Comparison of ENCODE assay signal across 8 cellular contexts in the genomic region with DNA sequence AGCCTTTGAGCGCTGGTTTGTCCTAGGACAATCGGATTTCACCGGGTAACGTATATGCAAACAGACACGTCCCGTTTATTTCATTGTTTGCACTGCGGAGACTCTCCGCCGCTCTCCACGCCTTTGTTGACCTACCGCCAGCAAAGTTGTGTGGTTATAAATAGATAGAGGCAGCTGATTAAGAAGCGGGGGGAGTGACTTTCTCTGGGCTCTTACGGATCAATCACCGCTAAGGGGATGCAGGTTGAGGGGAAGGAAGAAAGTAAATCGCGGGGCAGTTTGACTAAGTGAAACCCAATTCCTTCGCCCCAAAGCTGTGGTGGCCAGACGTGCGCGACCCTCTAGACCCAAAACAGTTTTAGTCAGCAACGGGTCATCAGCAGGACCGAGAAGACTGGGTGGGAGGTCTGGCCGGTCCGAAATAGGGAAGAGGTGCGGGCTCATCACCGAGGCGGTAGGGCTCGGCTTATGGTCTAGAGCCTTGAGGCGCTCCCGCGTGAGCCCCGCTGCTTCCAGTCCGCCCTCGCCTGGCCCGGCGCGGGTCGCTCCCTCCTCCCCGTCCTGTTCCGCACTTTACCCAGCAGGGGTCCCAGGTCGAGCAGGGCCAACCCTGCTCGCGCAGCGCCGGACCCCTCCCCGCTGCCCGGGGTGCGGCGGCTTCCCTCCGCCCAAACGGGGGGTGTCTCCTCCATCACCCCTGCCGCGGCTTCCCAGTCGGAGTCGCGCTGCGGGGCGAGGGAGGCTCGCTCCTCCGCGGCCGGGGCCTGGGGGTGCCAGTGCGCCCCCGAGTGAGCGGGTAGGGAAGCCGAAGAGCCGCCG.
DNase-seq lines count a peak whose midpoint lies in the region; ATAC-seq, FAIRE-seq and TF ChIP-seq lines count a peak whose summit lies in the region.

No MANE protein-coding gene starts in this region.

- TF ChIP-seq CTCF in HepG2 (CRISPR knock-in tag; IDR thresholded peaks at IDR 0.05) (no peak), suprapubic skin (IDR thresholded peaks at IDR 0.05) (no peak)

- H3K4me3 ChIP-seq in HepG2 (replicated peaks in 1 of 3; ENCODE audit: insufficient read depth in 1 of 3, low read depth in 2 of 3, low read length in 3 of 3) (peak overlapping the region; percentile 12 to 69 (median 35); a peak in 4 of 6 replicates), suprapubic skin (peak overlapping the region; percentile 62)

- no peaks in the 10 kb centered on the region for H3K9me3 Mint-ChIP-seq in activated T-cell treated with anti-CD3 and anti-CD28 coated beads, Interleukin-2, amount 50 U/mL, for 4 hours
- no peaks in the 10 kb centered on the region for H3K9me3 Mint-ChIP-seq in central memory CD8-positive, alpha-beta T cell

- BruUV-seq in HepG2 (replicated peaks; lab: Mats Ljungman, UMichigan): no TSS peak

- peaks cover 14% of the 10 kb centered on the region for H3K4me1 Mint-ChIP-seq in activated T-cell treated with anti-CD3 and anti-CD28 coated beads, Interleukin-2, amount 50 U/mL, for 4 hours (ENCODE audit: low read depth)
- peaks cover 6% of the 10 kb centered on the region for H3K4me1 Mint-ChIP-seq in central memory CD8-positive, alpha-beta T cell

- H3K27me3 Mint-ChIP-seq in activated T-cell treated with anti-CD3 and anti-CD28 coated beads, Interleukin-2, amount 50 U/mL, for 4 hours (ENCODE audit: low read depth): peaks cover 52% of the 10 kb centered on the region
- peaks cover 33% of the 10 kb centered on the region for H3K27me3 Mint-ChIP-seq in central memory CD8-positive, alpha-beta T cell

- H3K27me3 ChIP-seq in HepG2 (ENCODE audit: control insufficient read depth in 1 of 2, insufficient read depth in 2 of 2, low read length in 2 of 2) (peaks cover 7 to 40% of the 10 kb centered on the region in 2 experiments), suprapubic skin (peaks cover 97% of the 10 kb centered on the region)

- H2AFZ ChIP-seq in HepG2 (ENCODE audit: low read length): no peak overlapping the region

- H3K36me3 Mint-ChIP-seq in activated T-cell treated with anti-CD3 and anti-CD28 coated beads, Interleukin-2, amount 50 U/mL, for 4 hours (ENCODE audit: insufficient read depth): no peaks in the 10 kb centered on the region
- H3K36me3 Mint-ChIP-seq in central memory CD8-positive, alpha-beta T cell (ENCODE audit: insufficient read depth): peaks cover 3% of the 10 kb centered on the region

- intact Hi-C loops in HepG2 (cut with micrococcal nuclease; ENCODE audit: unreplicated experiment): no loop called here

- H3K4me2 ChIP-seq in HepG2 (ENCODE audit: low read depth, low read length): peak overlapping the region; percentile 72

- ATAC-seq in activated T-cell treated with anti-CD3 and anti-CD28 coated beads, Interleukin-2, amount 50 U/mL, for 4 hours: peak; percentile 57 to 68
- peak; percentile 53 for ATAC-seq in HG02938 (IDR thresholded peaks at IDR 0.05; ENCODE audit: unreplicated experiment)
- ATAC-seq in central memory CD8-positive, alpha-beta T cell (replicated peaks; ENCODE audit: extremely low read depth, poor library complexity, severe bottlenecking): no peak
- ATAC-seq in HepG2: peak; percentile 94

- no peaks in the 10 kb centered on the region for H4K20me1 ChIP-seq in HepG2 (ENCODE audit: insufficient read depth, low read length)

- H3K27ac ChIP-seq in HepG2 (ENCODE audit: extremely low read length, insufficient read depth, low read length): no peak overlapping the region
- peak overlapping the region; percentile 23 for H3K27ac ChIP-seq in suprapubic skin

- in situ Hi-C loops in HepG2 (cut with HindIII; ENCODE audit: extremely low pct_ligation_motif_present, low pct_unique_long_range_greater_than_20kb): no loop called here

- no peak overlapping the region for H3K9ac ChIP-seq in HepG2 (ENCODE audit: insufficient read depth, low read depth, low read length)

- no peaks in the 10 kb centered on the region for H3K79me2 ChIP-seq in HepG2 (ENCODE audit: insufficient read depth, low read length)

- TF ChIP-seq RAD21 in HepG2 (CRISPR knock-in tag; IDR thresholded peaks at IDR 0.05): no peak

- H3K4me3 Mint-ChIP-seq in activated T-cell treated with anti-CD3 and anti-CD28 coated beads, Interleukin-2, amount 50 U/mL, for 4 hours: peak overlapping the region; percentile 77
- H3K4me3 Mint-ChIP-seq in central memory CD8-positive, alpha-beta T cell: peak overlapping the region; percentile 74

- WGBS in HepG2 (ENCODE audit: low lambda C conversion rate): 12% methylated on average over 23 of the region's 68 CpGs
- 2% methylated on average over 28 of the region's 68 CpGs for WGBS in suprapubic skin

- H3K27ac Mint-ChIP-seq in central memory CD8-positive, alpha-beta T cell (ENCODE audit: low read depth): no peak overlapping the region

- POLR2A ChIA-PET in HepG2 (lab: Yijun Ruan, JAX): no interaction called here

- H3K4me1 ChIP-seq in HepG2 (ENCODE audit: insufficient read depth, low read length) (peaks cover 19% of the 10 kb centered on the region), suprapubic skin (peaks cover 22% of the 10 kb centered on the region)

- H3K9me3 ChIP-seq in HepG2 (ENCODE audit: low read length): no peaks in the 10 kb centered on the region
- no peaks in the 10 kb centered on the region for H3K9me3 ChIP-seq in suprapubic skin

- CTCF ChIA-PET in HepG2 (lab: Yijun Ruan, JAX; ENCODE audit: low intra/inter-chr PET ratio, low total read pairs): no interaction called here

- FAIRE-seq in HepG2 (lab: Jason Lieb, UNC): no peak

- DNase-seq in activated T-cell treated with anti-CD3 and anti-CD28 coated beads, Interleukin-2, amount 50 U/mL, for 4 hours: no peak
- no peak for DNase-seq in activated T-cell treated with anti-CD3 and anti-CD28 coated beads for 4 hours
- DNase-seq in NCI-H748 treated with DMSO at 0.1 percent for 48 hours (lab: John Stamatoyannopoulos, UW): peak; percentile 48
- DNase-seq in central memory CD8-positive, alpha-beta T cell (ENCODE audit: low spot score in 2 of 2): no peak
- DNase-seq in HepG2 (ENCODE audit: low spot score): peak; percentile 18
- no peak for DNase-seq in suprapubic skin (ENCODE audit: low spot score in 2 of 2)
- DNase-seq in globus pallidus (ENCODE audit: low spot score): no peak

- TF ChIP-seq POLR2A in HepG2 (IDR thresholded peaks at IDR 0.05; ENCODE audit: insufficient read depth in 1 of 2, low read depth in 2 of 2, low read length in 2 of 2): no peak
- TF ChIP-seq POLR2A in suprapubic skin (IDR thresholded peaks at IDR 0.05): no peak

- H3K36me3 ChIP-seq in HepG2 (replicated peaks in 1 of 2; ENCODE audit: control insufficient read depth in 1 of 2, insufficient read depth in 2 of 2, low read length in 2 of 2) (no peaks in the 10 kb centered on the region), suprapubic skin (no peaks in the 10 kb centered on the region)

- no peak for TF ChIP-seq EP300 in HepG2 (IDR thresholded peaks at IDR 0.05; ENCODE audit: low read depth in 2 of 2, low read length in 2 of 2)
- TF ChIP-seq EP300 in HepG2 (CRISPR knock-in tag; IDR thresholded peaks at IDR 0.05; ENCODE audit: borderline replicate concordance): no peak
- TF ChIP-seq EP300 in suprapubic skin (IDR thresholded peaks at IDR 0.05): no peak

TF ChIP-seq in HepG2, 621 proteins besides CTCF, POLR2A, EP300 and RAD21 (continues in another document):
- no peak for TF ChIP-seq ZNF839 (CRISPR knock-in tag; IDR thresholded peaks at IDR 0.05; ENCODE audit: borderline replicate concordance)
- TF ChIP-seq NBN (conservative IDR thresholded peaks at IDR 0.05): no peak
- TF ChIP-seq ZFP41 (CRISPR knock-in tag; IDR thresholded peaks at IDR 0.05; ENCODE audit: borderline replicate concordance): no peak
- no peak for TF ChIP-seq EEA1 (CRISPR knock-in tag; IDR thresholded peaks at IDR 0.05; ENCODE audit: borderline replicate concordance)
- no peak for TF ChIP-seq ZNF781 (CRISPR knock-in tag; IDR thresholded peaks at IDR 0.05; ENCODE audit: borderline replicate concordance, not compliant biosample characterization)
- TF ChIP-seq ZFP62 (CRISPR knock-in tag; IDR thresholded peaks at IDR 0.05): no peak
- no peak for TF ChIP-seq TCF7 (IDR thresholded peaks at IDR 0.05; ENCODE audit: low read depth)
- TF ChIP-seq ZNF619 (CRISPR knock-in tag; IDR thresholded peaks at IDR 0.05): no peak
- TF ChIP-seq, protein P1, sequence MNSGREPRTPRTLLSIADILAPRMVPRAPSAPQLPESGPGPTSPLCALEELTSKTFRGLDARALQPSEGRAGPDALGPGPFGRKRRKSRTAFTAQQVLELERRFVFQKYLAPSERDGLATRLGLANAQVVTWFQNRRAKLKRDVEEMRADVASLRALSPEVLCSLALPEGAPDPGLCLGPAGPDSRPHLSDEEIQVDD (CRISPR knock-in tag; IDR thresholded peaks at IDR 0.05; ENCODE audit: borderline replicate concordance): no peak
- no peak for TF ChIP-seq ZNF615 (CRISPR knock-in tag; IDR thresholded peaks at IDR 0.05; ENCODE audit: borderline replicate concordance)
- no peak for TF ChIP-seq ZNF605 (CRISPR knock-in tag; IDR thresholded peaks at IDR 0.05)
- no peak for TF ChIP-seq PRPF4 (IDR thresholded peaks at IDR 0.05; ENCODE audit: low read depth, low read length, poor library complexity, severe bottlenecking)

Comparison
In these comparisons a context has a peak if more than half of its experiments do, and no peak if none do; other contexts are left out.
1. DNase-seq: peak in NCI-H748 treated with DMSO at 0.1 percent for 48 hours (single experiment) and HepG2 (single experiment); none in activated T-cell treated with anti-CD3 and anti-CD28 coated beads, Interleukin-2, amount 50 U/mL, for 4 hours (single experiment), activated T-cell treated with anti-CD3 and anti-CD28 coated beads for 4 hours (single experiment), central memory CD8-positive, alpha-beta T cell (0 of 2), suprapubic skin (0 of 2) and globus pallidus (single experiment).